ENCODE assay signal across 12 cellular contexts in the genomic region with DNA sequence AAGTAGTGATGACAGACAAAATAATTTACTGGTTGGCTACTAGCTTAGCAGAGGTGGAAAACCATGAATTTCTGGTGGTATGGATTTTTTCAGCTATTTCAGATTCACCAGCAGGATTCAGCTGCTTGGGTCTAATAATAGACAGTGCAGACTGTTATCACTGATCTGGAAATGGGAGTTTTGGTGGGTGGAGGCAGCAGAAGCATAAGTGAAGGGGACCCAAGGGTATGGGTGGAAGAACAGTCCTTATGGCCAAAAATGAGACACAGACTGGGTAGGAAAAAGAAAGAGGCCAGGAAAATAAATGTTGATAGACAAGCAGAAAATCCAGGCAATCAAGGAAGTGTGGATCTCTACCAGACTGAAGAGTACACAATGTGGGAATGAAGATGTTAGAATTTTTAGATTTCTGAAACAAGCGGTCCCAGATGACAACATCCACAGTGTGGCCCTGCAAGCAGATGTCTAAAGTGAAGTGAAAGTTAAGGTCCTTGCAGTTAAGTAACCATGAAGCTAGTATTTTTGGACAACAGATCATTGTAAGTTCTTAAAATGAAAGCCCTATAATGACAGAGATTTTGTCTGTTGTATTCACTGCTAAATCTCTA. TPM values are rescaled to one million over a fixed set of nuclear protein-coding genes. Genes with fewer than 3 reads are reported as not detected.
DNase-seq lines count a peak whose midpoint lies in the region; ATAC-seq and TF ChIP-seq lines count a peak whose summit lies in the region.
"Had no signal": no experiment of that assay in that cellular context is flagged by ENCODE, and none has a peak within 500 bp of the region (broad histone marks: within the 10 kb centered on the region; RNA-seq: fewer than 3 reads in every experiment).

No MANE protein-coding gene starts in this region.

- H3K4me3 ChIP-seq in DOHH2 (ENCODE audit: low read length), result no peak overlapping the region
- H3K4me3 ChIP-seq: Peyer's patch had no signal

- peak overlapping the region; percentile 29 for H3K27ac Mint-ChIP-seq in T-helper 17 cell
- H3K27ac Mint-ChIP-seq: activated CD4-positive, alpha-beta memory T cell treated with anti-CD3 and anti-CD28 coated beads, Interleukin-2, amount 10 ng/mL, durations not matched to agents 7 days and 5 days; CD8-positive, alpha-beta T cell had no signal

- H3K36me3 ChIP-seq in DOHH2 (ENCODE audit: control insufficient read depth, low read length), result no peaks in the 10 kb centered on the region
- H3K36me3 ChIP-seq: Peyer's patch had no signal

- H3K9me3 Mint-ChIP-seq in activated T-cell treated with anti-CD3 and anti-CD28 coated beads, Interleukin-2, amount 50 U/mL, for 4 hours, result peaks cover 8% of the 10 kb centered on the region

- peak overlapping the region; percentile 14; the same call in 1 of the 2 replicates for H3K27ac ChIP-seq in DOHH2 (ENCODE audit: low read depth, low read length)

- DNase-seq in T-helper 17 cell (no peak), iPS-NIHi11 (ENCODE audit: low spot score) (no peak), NCI-H1436 treated with DMSO at 0.1 percent for 48 hours (lab: John Stamatoyannopoulos, UW) (no peak), NCI-H524 treated with DMSO at 0.1 percent for 48 hours (lab: John Stamatoyannopoulos, UW) (no peak)
- no peak for DNase-seq in activated T-cell treated with anti-CD3 and anti-CD28 coated beads, Interleukin-2, amount 50 U/mL, for 4 hours
- DNase-seq: activated CD4-positive, alpha-beta memory T cell treated with anti-CD3 and anti-CD28 coated beads, Interleukin-2, amount 10 ng/mL, durations not matched to agents 7 days and 5 days; CD8-positive, alpha-beta T cell; Peyer's patch had no signal

- H3K9me3 ChIP-seq in DOHH2 (ENCODE audit: control insufficient read depth, insufficient read depth, low read length) (no peaks in the 10 kb centered on the region), T-helper 17 cell (ENCODE audit: control insufficient read depth, low read length, poor library complexity, severe bottlenecking) (no peaks in the 10 kb centered on the region)
- H3K9me3 ChIP-seq: Peyer's patch had no signal

- H3F3A ChIP-seq in DOHH2 (ENCODE audit: control insufficient read depth, insufficient read depth), result no peaks in the 10 kb centered on the region

- H3K27me3 Mint-ChIP-seq in T-helper 17 cell, result no peaks in the 10 kb centered on the region
- H3K27me3 Mint-ChIP-seq in activated T-cell treated with anti-CD3 and anti-CD28 coated beads, Interleukin-2, amount 50 U/mL, for 4 hours (ENCODE audit: low read depth), result no peaks in the 10 kb centered on the region
- H3K27me3 Mint-ChIP-seq: activated CD4-positive, alpha-beta memory T cell treated with anti-CD3 and anti-CD28 coated beads, Interleukin-2, amount 10 ng/mL, durations not matched to agents 7 days and 5 days had no signal

- H3K27me3 ChIP-seq in DOHH2 (ENCODE audit: control insufficient read depth, low read length), result no peaks in the 10 kb centered on the region
- H3K27me3 ChIP-seq: Peyer's patch had no signal

- ATAC-seq in GM19328 (IDR thresholded peaks at IDR 0.05; ENCODE audit: unreplicated experiment), result peak; percentile 79
- peak; percentile 66 for ATAC-seq in HG02938 (IDR thresholded peaks at IDR 0.05; ENCODE audit: unreplicated experiment)
- ATAC-seq in T-helper 17 cell, result no peak
- no peak for ATAC-seq in activated T-cell treated with anti-CD3 and anti-CD28 coated beads, Interleukin-2, amount 50 U/mL, for 4 hours
- ATAC-seq: CD8-positive, alpha-beta T cell had no signal

- no peak for TF ChIP-seq CTCF in DOHH2 (IDR thresholded peaks at IDR 0.05; ENCODE audit: low read depth, low read length, poor library complexity, severe bottlenecking)

- H3K79me2 ChIP-seq in DOHH2 (ENCODE audit: control insufficient read depth, low read length), result no peaks in the 10 kb centered on the region

- H3K9me2 ChIP-seq in DOHH2 (replicated peaks; ENCODE audit: control insufficient read depth, low read length), result no peaks in the 10 kb centered on the region

- peak overlapping the region; percentile 26; the same call in 1 of the 2 replicates for H3K4me2 ChIP-seq in DOHH2 (ENCODE audit: low read length)

- H3K36me3 Mint-ChIP-seq in T-helper 17 cell (ENCODE audit: low read depth), result peaks cover 7% of the 10 kb centered on the region
- peaks cover 13% of the 10 kb centered on the region for H3K36me3 Mint-ChIP-seq in activated T-cell treated with anti-CD3 and anti-CD28 coated beads, Interleukin-2, amount 50 U/mL, for 4 hours (ENCODE audit: insufficient read depth)
- H3K36me3 Mint-ChIP-seq: CD8-positive, alpha-beta T cell had no signal

- no peak overlapping the region for H3K4me3 Mint-ChIP-seq in T-helper 17 cell
- H3K4me3 Mint-ChIP-seq in activated T-cell treated with anti-CD3 and anti-CD28 coated beads, Interleukin-2, amount 50 U/mL, for 4 hours, result no peak overlapping the region
- H3K4me3 Mint-ChIP-seq: activated CD4-positive, alpha-beta memory T cell treated with anti-CD3 and anti-CD28 coated beads, Interleukin-2, amount 10 ng/mL, durations not matched to agents 7 days and 5 days; CD8-positive, alpha-beta T cell; nephron had no signal

- no peaks in the 10 kb centered on the region for H4K20me1 ChIP-seq in DOHH2 (ENCODE audit: control insufficient read depth, insufficient read depth, low read depth, low read length)

- peaks cover 14% of the 10 kb centered on the region for H3K4me1 ChIP-seq in DOHH2 (ENCODE audit: control insufficient read depth, low read length)

- peaks cover 23% of the 10 kb centered on the region for H3K4me1 Mint-ChIP-seq in T-helper 17 cell
- H3K4me1 Mint-ChIP-seq in activated T-cell treated with anti-CD3 and anti-CD28 coated beads, Interleukin-2, amount 50 U/mL, for 4 hours (ENCODE audit: low read depth), result peaks cover 46% of the 10 kb centered on the region

RNA-seq across cellular contexts. Expression of a gene that starts 24.7 kb away (rescaled TPM):
- total RNA-seq in T-helper 17 cell, result 10 to 100 TPM; 24.5 to 29.6 TPM
- total RNA-seq in activated T-cell treated with anti-CD3 and anti-CD28 coated beads, Interleukin-2, amount 50 U/mL, for 4 hours, result 10 to 100 TPM; 30.3 to 35.2 (median 33.7) TPM

Comparison
In these comparisons a context has a peak if more than half of its experiments do, and no peak if none do; other contexts are left out.
1. ATAC-seq: peak in GM19328 (single experiment) and HG02938 (single experiment); none in T-helper 17 cell (single experiment) and activated T-cell treated with anti-CD3 and anti-CD28 coated beads, Interleukin-2, amount 50 U/mL, for 4 hours (0 of 2).